9 cellular contexts compared by ENCODE assay signal in genomic region chr12:54033980-54034783, GRCh38. TPM values are rescaled to one million over a fixed set of nuclear protein-coding genes. Genes with fewer than 3 reads are reported as not detected.
DNase-seq lines count a peak whose midpoint lies in the region; ATAC-seq and TF ChIP-seq lines count a peak whose summit lies in the region.
"Had no signal": no experiment of that assay in that cellular context is flagged by ENCODE, and none has a peak within 500 bp of the region (broad histone marks: within the 10 kb centered on the region; RNA-seq: fewer than 3 reads in every experiment).

No MANE protein-coding gene starts in this region.

- CTCF ChIA-PET in CD4-positive, alpha-beta T cell (lab: Charles Lee): interaction anchor here (1.3 kb wide), 1 partner anchor 174 kb away, joined by 3 read pairs; no protein-coding TSS in a partner anchor
- CTCF ChIA-PET in activated B cell treated with CpG ODN at 0.5 μM for 24 hours (lab: Charles Lee): interaction anchor here (0.8 to 6.3 kb wide), 3 partner anchors 18 to 167 kb away, joined by 4 to 98 read pairs (median 6); partner anchors contain the start of gene SMUG1
- CTCF ChIA-PET in activated CD4-positive, alpha-beta memory T cell treated with anti-CD3 and anti-CD28 coated beads for 36 hours (lab: Charles Lee): interaction anchor here (0.6 to 4.6 kb wide), 7 partner anchors 11 to 167 kb away, joined by 4 to 81 read pairs (median 5); partner anchors contain the start of gene SMUG1

- H3K27me3 ChIP-seq in CD4-positive, alpha-beta T cell (ENCODE audit: control insufficient read depth, insufficient read depth, low read length): peaks cover 98% of the 10 kb centered on the region
- peaks cover 49% of the 10 kb centered on the region for H3K27me3 ChIP-seq in muscle layer of duodenum (ENCODE audit: low read depth, low read length)
- H3K27me3 ChIP-seq: adrenal gland had no signal

- H3K4me3 ChIP-seq in muscle layer of duodenum (ENCODE audit: low read depth in 1 of 2, low read length in 2 of 2): peak overlapping the region; percentile 62 to 70

- intact Hi-C loops in CD4-positive, alpha-beta T cell (cut with DNase I, micrococcal nuclease): loop anchor here (2.0 kb wide), 1 partner anchor 157 kb away; no protein-coding TSS in a partner anchor
- intact Hi-C loops in activated B cell treated with CpG ODN at 0.5 μM for 24 hours (cut with micrococcal nuclease): loop anchor here (2.0 to 5.0 kb wide), 4 partner anchors 19 to 72 kb away; partner anchors contain the start of gene HOXC4
- intact Hi-C loops in activated CD4-positive, alpha-beta memory T cell treated with anti-CD3 and anti-CD28 coated beads for 36 hours (cut with micrococcal nuclease): loop anchor here (1.0 to 5.0 kb wide), 4 partner anchors 17 to 157 kb away; no protein-coding TSS in a partner anchor

- H3K9me3 Mint-ChIP-seq in CD4-positive, alpha-beta T cell: peaks cover 2% of the 10 kb centered on the region
- H3K9me3 Mint-ChIP-seq in activated B cell treated with CpG ODN at 0.5 μM for 24 hours (no peaks in the 10 kb centered on the region), chondrocyte (ENCODE audit: low read depth) (peaks cover 3% of the 10 kb centered on the region)
- peaks cover 5% of the 10 kb centered on the region for H3K9me3 Mint-ChIP-seq in activated CD4-positive, alpha-beta memory T cell treated with anti-CD3 and anti-CD28 coated beads for 36 hours

- peaks cover 10% of the 10 kb centered on the region for H3K9me3 ChIP-seq in CD4-positive, alpha-beta T cell (ENCODE audit: control insufficient read depth, low read length)
- H3K9me3 ChIP-seq in muscle layer of duodenum (ENCODE audit: control insufficient read depth in 1 of 2, low read length in 2 of 2): no peaks in the 10 kb centered on the region
- H3K9me3 ChIP-seq: adrenal gland had no signal

- no peak overlapping the region for H3K27ac Mint-ChIP-seq in CD4-positive, alpha-beta T cell
- no peak overlapping the region for H3K27ac Mint-ChIP-seq in activated B cell treated with CpG ODN at 0.5 μM for 24 hours
- H3K27ac Mint-ChIP-seq in activated CD4-positive, alpha-beta memory T cell treated with anti-CD3 and anti-CD28 coated beads for 36 hours: no peak overlapping the region
- no peak overlapping the region for H3K27ac Mint-ChIP-seq in chondrocyte (ENCODE audit: unreplicated experiment)

- no peak for TF ChIP-seq CTCF in CD4-positive, alpha-beta T cell (IDR thresholded peaks at IDR 0.05)
- no peak for TF ChIP-seq CTCF in activated B cell treated with CpG ODN at 0.5 μM for 24 hours (IDR thresholded peaks at IDR 0.05)
- no peak for TF ChIP-seq CTCF in chondrocyte (IDR thresholded peaks at IDR 0.05)

- H3K36me3 Mint-ChIP-seq in CD4-positive, alpha-beta T cell (ENCODE audit: low read depth): no peaks in the 10 kb centered on the region
- H3K36me3 Mint-ChIP-seq in activated B cell treated with CpG ODN at 0.5 μM for 24 hours (ENCODE audit: low read depth) (no peaks in the 10 kb centered on the region), chondrocyte (ENCODE audit: low read depth) (peaks cover 6% of the 10 kb centered on the region)
- peaks cover 3% of the 10 kb centered on the region for H3K36me3 Mint-ChIP-seq in activated CD4-positive, alpha-beta memory T cell treated with anti-CD3 and anti-CD28 coated beads for 36 hours

- POLR2A ChIA-PET in CD4-positive, alpha-beta T cell (lab: Charles Lee): interaction anchor here (1.0 kb wide), 1 partner anchor 11 kb away, joined by 4 read pairs; no protein-coding TSS in a partner anchor
- POLR2A ChIA-PET in activated B cell treated with CpG ODN at 0.5 μM for 24 hours (lab: Charles Lee): interaction anchor here (1.4 kb wide), 1 partner anchor 155 kb away, joined by 3 read pairs; the partner anchor contains the start of gene SMUG1
- POLR2A ChIA-PET in activated CD4-positive, alpha-beta memory T cell treated with anti-CD3 and anti-CD28 coated beads for 36 hours (lab: Charles Lee): no interaction called here

- no peaks in the 10 kb centered on the region for H3K36me3 ChIP-seq in muscle layer of duodenum (ENCODE audit: control insufficient read depth in 1 of 2, insufficient read depth in 2 of 2, low read length in 2 of 2)
- H3K36me3 ChIP-seq: adrenal gland had no signal

- H3K27ac ChIP-seq in CD4-positive, alpha-beta T cell (ENCODE audit: low read depth, low read length): no peak overlapping the region
- H3K27ac ChIP-seq in muscle layer of duodenum (ENCODE audit: low read length): peak overlapping the region; percentile 39

- peaks cover 15% of the 10 kb centered on the region for H3K4me1 Mint-ChIP-seq in CD4-positive, alpha-beta T cell (ENCODE audit: low read depth)
- H3K4me1 Mint-ChIP-seq in activated B cell treated with CpG ODN at 0.5 μM for 24 hours: peaks cover 27% of the 10 kb centered on the region
- H3K4me1 Mint-ChIP-seq in activated CD4-positive, alpha-beta memory T cell treated with anti-CD3 and anti-CD28 coated beads for 36 hours (ENCODE audit: low read depth): peaks cover 17% of the 10 kb centered on the region
- peaks cover 19% of the 10 kb centered on the region for H3K4me1 Mint-ChIP-seq in chondrocyte (ENCODE audit: low read depth)

- peak; percentile 16 for ATAC-seq in CD4-positive, alpha-beta T cell (ENCODE audit: poor library complexity)
- ATAC-seq in activated B cell treated with CpG ODN at 0.5 μM for 24 hours (ENCODE audit: low read depth): no peak

- peaks cover 97% of the 10 kb centered on the region for H3K27me3 Mint-ChIP-seq in CD4-positive, alpha-beta T cell
- H3K27me3 Mint-ChIP-seq in activated B cell treated with CpG ODN at 0.5 μM for 24 hours (peaks cover 61% of the 10 kb centered on the region), chondrocyte (ENCODE audit: low read depth) (peaks cover 79% of the 10 kb centered on the region)
- peaks cover 67% of the 10 kb centered on the region for H3K27me3 Mint-ChIP-seq in activated CD4-positive, alpha-beta memory T cell treated with anti-CD3 and anti-CD28 coated beads for 36 hours

- H3K4me3 Mint-ChIP-seq in CD4-positive, alpha-beta T cell: peak overlapping the region; percentile 20
- H3K4me3 Mint-ChIP-seq in activated B cell treated with CpG ODN at 0.5 μM for 24 hours (peak overlapping the region; percentile 71), chondrocyte (ENCODE audit: unreplicated experiment) (no peak overlapping the region)
- no peak overlapping the region for H3K4me3 Mint-ChIP-seq in activated CD4-positive, alpha-beta memory T cell treated with anti-CD3 and anti-CD28 coated beads for 36 hours

- no peak for DNase-seq in CD4-positive, alpha-beta T cell
- no peak for DNase-seq in activated B cell treated with CpG ODN at 0.5 μM for 24 hours
- no peak for DNase-seq in activated CD4-positive, alpha-beta memory T cell treated with anti-CD3 and anti-CD28 coated beads for 36 hours
- no peak for DNase-seq in NCI-H1436 treated with DMSO at 0.1 percent for 48 hours (lab: John Stamatoyannopoulos, UW)
- DNase-seq in chondrocyte (ENCODE audit: low spot score): no peak
- DNase-seq: NK-92 treated with Interleukin-12 subunit alpha and Interleukin-12 subunit beta, amount 100 ng/mL, for 24 hours had no signal

- peaks cover 0 to 12% of the 10 kb centered on the region in 2 donors for H3K4me1 ChIP-seq in muscle layer of duodenum (ENCODE audit: control insufficient read depth in 1 of 2, insufficient read depth in 2 of 2, low read length in 2 of 2)

RNA-seq across cellular contexts. Expression of gene HOXC5, which starts 1.3 kb away (rescaled TPM):
- total RNA-seq in CD4-positive, alpha-beta T cell: not detected
- total RNA-seq in activated B cell treated with CpG ODN at 0.5 μM for 24 hours (not detected in 2 replicates), chondrocyte (not detected in 3 replicates)
- total RNA-seq in activated CD4-positive, alpha-beta memory T cell treated with anti-CD3 and anti-CD28 coated beads for 36 hours: not detected
- total RNA-seq: lung microvascular endothelial cell had no signal

RNA-seq across cellular contexts. Expression of gene HOXC6, which starts 5.9 kb away (rescaled TPM):
- total RNA-seq in CD4-positive, alpha-beta T cell: not detected
- not detected in 2 replicates for total RNA-seq in activated B cell treated with CpG ODN at 0.5 μM for 24 hours
- not detected for total RNA-seq in activated CD4-positive, alpha-beta memory T cell treated with anti-CD3 and anti-CD28 coated beads for 36 hours
- total RNA-seq in chondrocyte: not detected in 3 replicates
- total RNA-seq: lung microvascular endothelial cell had no signal

RNA-seq across cellular contexts. Expression of gene HOXC4, which starts 19.5 kb away (rescaled TPM):
- not detected for total RNA-seq in CD4-positive, alpha-beta T cell
- total RNA-seq in activated B cell treated with CpG ODN at 0.5 μM for 24 hours: 4.3 and 4.8 TPM in 2 replicates
- under 1 TPM in 1 of 2 experiments, not detected in 1; 0.17 TPM for total RNA-seq in activated CD4-positive, alpha-beta memory T cell treated with anti-CD3 and anti-CD28 coated beads for 36 hours
- not detected in 3 replicates for total RNA-seq in chondrocyte
- total RNA-seq: lung microvascular endothelial cell had no signal

RNA-seq across cellular contexts. Expression of gene HOXC8, which starts 25.4 kb away (rescaled TPM):
- total RNA-seq in CD4-positive, alpha-beta T cell: not detected
- total RNA-seq in activated B cell treated with CpG ODN at 0.5 μM for 24 hours: not detected in 2 replicates
- not detected for total RNA-seq in activated CD4-positive, alpha-beta memory T cell treated with anti-CD3 and anti-CD28 coated beads for 36 hours
- total RNA-seq in chondrocyte: not detected in 3 replicates
- total RNA-seq: lung microvascular endothelial cell had no signal

RNA-seq across cellular contexts. Expression of gene HOXC9, which starts 34.2 kb away (rescaled TPM):
- not detected for total RNA-seq in CD4-positive, alpha-beta T cell
- total RNA-seq in activated B cell treated with CpG ODN at 0.5 μM for 24 hours (not detected in 2 replicates), chondrocyte (not detected in 3 replicates)
- total RNA-seq in activated CD4-positive, alpha-beta memory T cell treated with anti-CD3 and anti-CD28 coated beads for 36 hours: not detected
- total RNA-seq: lung microvascular endothelial cell had no signal

Comparison
In these comparisons a context has a peak if more than half of its experiments do, and no peak if none do; other contexts are left out.
1. H3K4me3 Mint-ChIP-seq: peak in CD4-positive, alpha-beta T cell (single experiment) and activated B cell treated with CpG ODN at 0.5 μM for 24 hours (single experiment); none in activated CD4-positive, alpha-beta memory T cell treated with anti-CD3 and anti-CD28 coated beads for 36 hours (single experiment) and chondrocyte (single experiment).